In the genomic region with DNA sequence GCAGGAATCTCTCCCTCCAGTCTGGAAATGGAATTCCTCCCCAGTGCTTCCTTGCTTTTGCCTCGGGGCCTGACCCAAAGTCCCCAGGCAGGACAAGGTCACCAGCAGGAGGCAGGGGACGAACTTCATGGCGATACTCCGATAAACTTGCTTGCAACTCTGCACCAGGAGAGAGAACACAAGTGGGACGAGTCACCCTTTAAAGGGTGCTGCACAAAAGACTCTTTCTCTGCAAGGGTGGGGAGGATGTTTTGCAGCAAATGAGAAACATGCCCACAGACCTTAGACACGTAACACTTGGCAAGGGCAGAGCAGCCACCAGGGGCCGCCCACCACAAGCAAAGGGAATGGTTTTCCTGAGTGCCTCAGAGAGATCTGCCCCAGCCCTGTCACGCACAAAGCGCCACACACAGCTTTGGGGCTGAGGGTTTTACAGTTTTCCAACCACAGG, we compare ENCODE assay signal across 8 cellular contexts. TPM values are rescaled to one million over a fixed set of nuclear protein-coding genes. Genes with fewer than 3 reads are reported as not detected.
DNase-seq lines count a peak whose midpoint lies in the region; ATAC-seq and TF ChIP-seq lines count a peak whose summit lies in the region.

Gene FGFBP2, minus strand, starts transcription at position 175 of the 451 bp plus-strand sequence. Its CDS starts 46 bp downstream, at position 129.

- CTCF ChIA-PET in activated CD4-positive, alpha-beta memory T cell treated with anti-CD3 and anti-CD28 coated beads for 36 hours (lab: Charles Lee): interaction anchor here (0.8 to 4.1 kb wide), 5 partner anchors 39 to 302 kb away, joined by 3 to 23 read pairs (median 9); no protein-coding TSS in a partner anchor

- TF ChIP-seq CTCF in epithelial cell of esophagus (IDR thresholded peaks at IDR 0.05; ENCODE audit: insufficient read depth, low read depth, low read length, missing control alignments): peak; percentile 39
- peak in 3 of 6 experiments; percentile 8 to 18 (median 10) for TF ChIP-seq CTCF in upper lobe of left lung (IDR thresholded peaks at IDR 0.05)

- H3K9me3 ChIP-seq in MG63 (no peaks in the 10 kb centered on the region), neuronal stem cell (replicated peaks in 1 of 2; ENCODE audit: control insufficient read depth in 2 of 2, insufficient read depth in 1 of 2, low read depth in 1 of 2, low read length in 2 of 2) (peaks cover 3 to 5% of the 10 kb centered on the region in 2 donors), upper lobe of left lung (peaks cover 0 to 4% (median 0%) of the 10 kb centered on the region in 4 donors)

- H2BK5ac ChIP-seq in neuronal stem cell (ENCODE audit: low read length): no peak within 1 kb of the TSS

- H3K27ac ChIP-seq in neuronal stem cell (replicated peaks; ENCODE audit: low read length) (no peak within 1 kb of the TSS), upper lobe of left lung (peak within 1 kb of the TSS in 1 of 4 donors; percentile 30)

- peaks cover 4% of the 10 kb centered on the region for H3K27me3 Mint-ChIP-seq in activated CD4-positive, alpha-beta memory T cell treated with anti-CD3 and anti-CD28 coated beads for 36 hours

- H3K14ac ChIP-seq in neuronal stem cell (ENCODE audit: low read length): no peak within 1 kb of the TSS

- DNase-seq in D341Med (ENCODE audit: low spot score) (peak; percentile 82), MG63 (peak; percentile 31), epithelial cell of esophagus (ENCODE audit: low read depth) (peak; percentile 54), neuronal stem cell (ENCODE audit: low spot score) (no peak), upper lobe of left lung (peak in 1 of 2 donors; percentile 31), NCI-H345 (lab: John Stamatoyannopoulos, UW) (no peak)
- peak; percentile 71 for DNase-seq in activated CD4-positive, alpha-beta memory T cell treated with anti-CD3 and anti-CD28 coated beads for 36 hours

- WGBS in neuronal stem cell (ENCODE audit: extremely low coverage in 2 of 2, insufficient read length in 2 of 2, insufficient replicate concordance in 1 of 2), 2 donors: no CpG with 5 or more reads among the region's 9 CpGs
- WGBS in upper lobe of left lung, 2 donors: 41 to 50% methylated on average over 6 to 9 of the region's 9 CpGs

- POLR2A ChIA-PET in activated CD4-positive, alpha-beta memory T cell treated with anti-CD3 and anti-CD28 coated beads for 36 hours (lab: Charles Lee): no interaction called here

- intact Hi-C loops in activated CD4-positive, alpha-beta memory T cell treated with anti-CD3 and anti-CD28 coated beads for 36 hours (cut with micrococcal nuclease): loop anchor here (1.0 to 2.0 kb wide), 2 partner anchors 38 to 302 kb away; no protein-coding TSS in a partner anchor

- peak within 1 kb of the TSS; percentile 1 for H3K18ac ChIP-seq in neuronal stem cell (ENCODE audit: low read length)

- H3K79me1 ChIP-seq in neuronal stem cell (ENCODE audit: low read depth, low read length): no peaks in the 10 kb centered on the region

- H3K4me1 Mint-ChIP-seq in activated CD4-positive, alpha-beta memory T cell treated with anti-CD3 and anti-CD28 coated beads for 36 hours (ENCODE audit: low read depth): peaks cover 8% of the 10 kb centered on the region

- no peak for TF ChIP-seq EP300 in upper lobe of left lung (IDR thresholded peaks at IDR 0.05)

- no peak within 1 kb of the TSS for H3K4ac ChIP-seq in neuronal stem cell (ENCODE audit: low read length)

- no peaks in the 10 kb centered on the region for H3K36me3 Mint-ChIP-seq in activated CD4-positive, alpha-beta memory T cell treated with anti-CD3 and anti-CD28 coated beads for 36 hours

- H2BK15ac ChIP-seq in neuronal stem cell (ENCODE audit: low read length): no peak within 1 kb of the TSS

- TF ChIP-seq POLR2A in upper lobe of left lung (IDR thresholded peaks at IDR 0.05): no peak

- H3K4me1 ChIP-seq in neuronal stem cell (ENCODE audit: control insufficient read depth in 2 of 2, insufficient read depth in 1 of 2, low read depth in 1 of 2, low read length in 2 of 2) (no peaks in the 10 kb centered on the region), upper lobe of left lung (no peaks in the 10 kb centered on the region)

- H2BK12ac ChIP-seq in neuronal stem cell (ENCODE audit: low read length): no peak within 1 kb of the TSS

- no peaks in the 10 kb centered on the region for H3K27me3 ChIP-seq in MG63
- H3K27me3 ChIP-seq in neuronal stem cell (ENCODE audit: control insufficient read depth in 3 of 3, insufficient read depth in 3 of 3, low read depth in 1 of 3, low read length in 3 of 3): peaks cover 0 to 4% (median 0%) of the 10 kb centered on the region in 3 experiments
- H3K27me3 ChIP-seq in upper lobe of left lung: no peaks in the 10 kb centered on the region

- H2AK5ac ChIP-seq in neuronal stem cell (ENCODE audit: low read depth, low read length): peak within 1 kb of the TSS; percentile 21

- no peaks in the 10 kb centered on the region for H3K36me3 ChIP-seq in MG63
- peaks cover 0 to 2% of the 10 kb centered on the region in 2 donors for H3K36me3 ChIP-seq in neuronal stem cell (replicated peaks in 1 of 2; ENCODE audit: control insufficient read depth in 2 of 2, insufficient read depth in 2 of 2, low read length in 2 of 2)
- H3K36me3 ChIP-seq in upper lobe of left lung: no peaks in the 10 kb centered on the region

- H4K8ac ChIP-seq in neuronal stem cell (ENCODE audit: low read depth, low read length): no peak within 1 kb of the TSS

- no peak within 1 kb of the TSS for H3K9ac ChIP-seq in neuronal stem cell (ENCODE audit: low read depth, low read length, poor library complexity)

- H3K4me3 ChIP-seq in MG63: no peak within 1 kb of the TSS
- H3K4me3 ChIP-seq in epithelial cell of esophagus (ENCODE audit: low read length): no peak within 1 kb of the TSS
- H3K4me3 ChIP-seq in neuronal stem cell (ENCODE audit: low read length in 2 of 2): no peak within 1 kb of the TSS
- H3K4me3 ChIP-seq in upper lobe of left lung: no peak within 1 kb of the TSS

- ATAC-seq in GM21381 (IDR thresholded peaks at IDR 0.05; ENCODE audit: unreplicated experiment) (peak; percentile 52), upper lobe of left lung (ENCODE audit: low FRiP score in 2 of 2) (peak; percentile 41 to 52)

- H2BK120ac ChIP-seq in neuronal stem cell (ENCODE audit: low read depth, low read length): no peak within 1 kb of the TSS

- H3K9me3 Mint-ChIP-seq in activated CD4-positive, alpha-beta memory T cell treated with anti-CD3 and anti-CD28 coated beads for 36 hours: no peaks in the 10 kb centered on the region

- no peak within 1 kb of the TSS for H3K23ac ChIP-seq in neuronal stem cell (ENCODE audit: low read depth, low read length, poor library complexity)

- peak within 1 kb of the TSS; percentile 65 for H2AFZ ChIP-seq in neuronal stem cell (ENCODE audit: low read length)

- H3K27ac Mint-ChIP-seq in activated CD4-positive, alpha-beta memory T cell treated with anti-CD3 and anti-CD28 coated beads for 36 hours: no peak within 1 kb of the TSS

- no peak within 1 kb of the TSS for H4K91ac ChIP-seq in neuronal stem cell (ENCODE audit: low read depth, low read length, poor library complexity)

- no peak within 1 kb of the TSS for H3K4me2 ChIP-seq in neuronal stem cell (ENCODE audit: insufficient read depth, low read length, poor library complexity, severe bottlenecking)

- H3K4me3 Mint-ChIP-seq in activated CD4-positive, alpha-beta memory T cell treated with anti-CD3 and anti-CD28 coated beads for 36 hours: no peak within 1 kb of the TSS

RNA-seq across cellular contexts. Expression of gene FGFBP2, which starts in this region (rescaled TPM):
- not detected in 2 replicates for total RNA-seq in MG63 (2014; rRNA removed; shearing (Covaris generic); ENCODE audit: low replicate concordance)
- total RNA-seq in activated CD4-positive, alpha-beta memory T cell treated with anti-CD3 and anti-CD28 coated beads for 36 hours: under 1 TPM; 0.43 to 0.51 TPM
- polyA plus RNA-seq in neuronal stem cell (2013, experiment 1 of 2): not detected
- polyA plus RNA-seq in neuronal stem cell (2013, experiment 2 of 2): not detected
- total RNA-seq in upper lobe of left lung: 1 to 10 TPM in 5 of 6 donors, not detected in 1; 1.8 to 9.7 (median 3.8) TPM

Comparison
In these comparisons a context has a peak if more than half of its experiments do, and no peak if none do; other contexts are left out.
1. Peak in DNase-seq in MG63; RNA of the gene not detected or under 1 TPM.
2. Peak in DNase-seq in activated CD4-positive, alpha-beta memory T cell treated with anti-CD3 and anti-CD28 coated beads for 36 hours; RNA of the gene not detected or under 1 TPM.
3. DNase-seq: peak in D341Med (single experiment) and epithelial cell of esophagus (single experiment); none in neuronal stem cell (single experiment) and NCI-H345 (single experiment).